8 cellular contexts compared by ENCODE assay signal in genomic region chr15:90419738-90420487, GRCh38. TPM values are rescaled to one million over a fixed set of nuclear protein-coding genes. Genes with fewer than 3 reads are reported as not detected.
A peak's percentile ranks its signal among the peaks of the same experiment; 100 is the strongest.
DNase-seq lines count a peak whose midpoint lies in the region; ATAC-seq and TF ChIP-seq lines count a peak whose summit lies in the region.

No MANE protein-coding gene starts in this region.

- peaks cover 16% of the 10 kb centered on the region for H3K36me3 Mint-ChIP-seq in CD4-positive, CD25-positive, alpha-beta regulatory T cell
- H3K36me3 Mint-ChIP-seq in H9 (ENCODE audit: insufficient read depth in 1 of 3, low read depth in 3 of 3) (peaks cover 3 to 12% (median 9%) of the 10 kb centered on the region in 3 experiments; a peak in 4 of 7 replicates), WTC11 (peaks cover 9% of the 10 kb centered on the region)

- H2BK20ac ChIP-seq in H9 (ENCODE audit: low read depth, low read length, poor library complexity, severe bottlenecking) = no peak overlapping the region

- H4K91ac ChIP-seq in H9 (ENCODE audit: insufficient read length, low read depth, low read length) = no peak overlapping the region

- peaks cover 53% of the 10 kb centered on the region for H3K4me1 ChIP-seq in CD4-positive, CD25-positive, alpha-beta regulatory T cell (ENCODE audit: control insufficient read depth, insufficient read depth, low read length, poor library complexity, severe bottlenecking)
- H3K4me1 ChIP-seq in H9 (ENCODE audit: insufficient read depth, low read length) (peaks cover 11% of the 10 kb centered on the region), skeletal muscle satellite cell (ENCODE audit: control insufficient read depth, insufficient read depth, low read length) (peaks cover 56% of the 10 kb centered on the region)

- H2BK5ac ChIP-seq in H9 (ENCODE audit: insufficient read length, low read length) = no peak overlapping the region

- H3K4ac ChIP-seq in H9 (ENCODE audit: low read depth, low read length) = no peak overlapping the region

- CTCF ChIA-PET in WTC11 (lab: Charles Lee) = no interaction called here

- H3K27ac Mint-ChIP-seq in CD4-positive, CD25-positive, alpha-beta regulatory T cell = peak overlapping the region; percentile 49 to 81 (median 65)
- H3K27ac Mint-ChIP-seq in H9 (peak overlapping the region; percentile 55 to 80 (median 77)), WTC11 (peak overlapping the region; percentile 69)

- no peak overlapping the region for H3K4me2 ChIP-seq in H9 (ENCODE audit: insufficient read depth, insufficient read length, low read length)
- H3K4me2 ChIP-seq in skeletal muscle satellite cell (ENCODE audit: low read length) = peak overlapping the region; percentile 79

- peak overlapping the region; percentile 65 for H3K27ac ChIP-seq in CD4-positive, CD25-positive, alpha-beta regulatory T cell (ENCODE audit: insufficient read depth, low read length, poor library complexity, severe bottlenecking)
- H3K27ac ChIP-seq in H9 (ENCODE audit: insufficient read length, low read depth, low read length) = no peak overlapping the region

- H4K20me1 ChIP-seq in H9 (ENCODE audit: control insufficient read depth, insufficient read depth, insufficient read length) = no peaks in the 10 kb centered on the region

- no peak overlapping the region for H3K14ac ChIP-seq in H9 (ENCODE audit: insufficient read depth, low read length)

- no peaks in the 10 kb centered on the region for H3K27me3 ChIP-seq in CD4-positive, CD25-positive, alpha-beta regulatory T cell (ENCODE audit: control insufficient read depth, insufficient read depth, low read length)
- H3K27me3 ChIP-seq in H9 (ENCODE audit: insufficient read depth, low read length) = no peaks in the 10 kb centered on the region
- H3K27me3 ChIP-seq in skeletal muscle satellite cell (ENCODE audit: control insufficient read depth, insufficient read depth, low read length) = no peaks in the 10 kb centered on the region

- H2BK12ac ChIP-seq in H9 (ENCODE audit: insufficient read length, low read depth, low read length) = no peak overlapping the region

- H3K9me3 Mint-ChIP-seq in CD4-positive, CD25-positive, alpha-beta regulatory T cell = peaks cover 0 to 1% (median 0%) of the 10 kb centered on the region in 7 donors
- H3K9me3 Mint-ChIP-seq in H9 (peaks cover 2 to 6% of the 10 kb centered on the region in 2 experiments; a peak in 3 of 5 replicates), WTC11 (peaks cover 11% of the 10 kb centered on the region)

- no peak overlapping the region for H3K23ac ChIP-seq in H9 (ENCODE audit: insufficient read length, low read depth, low read length)

- no peak overlapping the region for H2BK15ac ChIP-seq in H9 (ENCODE audit: low read depth, low read length)

- no peak overlapping the region for H4K5ac ChIP-seq in H9 (ENCODE audit: insufficient read length, low read depth, low read length)

- H3K9me3 ChIP-seq in CD4-positive, CD25-positive, alpha-beta regulatory T cell (ENCODE audit: control insufficient read depth in 2 of 2, low read length in 2 of 2) = no peaks in the 10 kb centered on the region
- H3K9me3 ChIP-seq in H9 (ENCODE audit: control insufficient read depth, low read depth, low read length) (no peaks in the 10 kb centered on the region), skeletal muscle satellite cell (replicated peaks; ENCODE audit: low read length) (no peaks in the 10 kb centered on the region)

- peaks cover 9% of the 10 kb centered on the region for H3K79me1 ChIP-seq in H9 (ENCODE audit: insufficient read depth, low read depth, low read length, poor library complexity, severe bottlenecking)

- peaks cover 33 to 74% (median 59%) of the 10 kb centered on the region in 4 donors for H3K4me1 Mint-ChIP-seq in CD4-positive, CD25-positive, alpha-beta regulatory T cell
- peaks cover 21 to 25% of the 10 kb centered on the region in 2 experiments for H3K4me1 Mint-ChIP-seq in H9
- peaks cover 43% of the 10 kb centered on the region for H3K4me1 Mint-ChIP-seq in WTC11

- peaks cover 17% of the 10 kb centered on the region; the same call in 1 of the 2 replicates for H3K79me2 ChIP-seq in H9 (ENCODE audit: insufficient read depth, low read length)

- TF ChIP-seq CTCF in H9 (conservative IDR thresholded peaks at IDR 0.05) (no peak), WTC11 (IDR thresholded peaks at IDR 0.05) (no peak), fibroblast of the aortic adventitia (IDR thresholded peaks at IDR 0.05; ENCODE audit: insufficient read depth, low read length) (no peak)

- ATAC-seq in CD4-positive, CD25-positive, alpha-beta regulatory T cell (ENCODE audit: low read depth in 2 of 2) = peak; percentile 42 to 52
- no peak for ATAC-seq in WTC11

- H2AFZ ChIP-seq in H9 (ENCODE audit: low read length) = no peak overlapping the region

- H3K27me3 Mint-ChIP-seq in CD4-positive, CD25-positive, alpha-beta regulatory T cell = no peaks in the 10 kb centered on the region
- H3K27me3 Mint-ChIP-seq in H9 (ENCODE audit: low read depth) (no peaks in the 10 kb centered on the region), WTC11 (ENCODE audit: low read depth) (no peaks in the 10 kb centered on the region)

- H3K4me3 ChIP-seq in CD4-positive, CD25-positive, alpha-beta regulatory T cell (ENCODE audit: low read depth, low read length) = peak overlapping the region; percentile 58
- H3K4me3 ChIP-seq in fibroblast of the aortic adventitia (ENCODE audit: low read depth, low read length) (peak overlapping the region; percentile 48), skeletal muscle satellite cell (ENCODE audit: low read length) (peak overlapping the region; percentile 49)

- no peak overlapping the region for H4K8ac ChIP-seq in H9 (replicated peaks; ENCODE audit: insufficient read length, low read depth, low read length)

- H3K23me2 ChIP-seq in H9 (ENCODE audit: insufficient read length, low read depth, low read length, poor library complexity, severe bottlenecking) = no peaks in the 10 kb centered on the region

- no peak overlapping the region for H3T11ph ChIP-seq in H9 (ENCODE audit: low read length)

- peaks cover 5% of the 10 kb centered on the region for H3K36me3 ChIP-seq in CD4-positive, CD25-positive, alpha-beta regulatory T cell (ENCODE audit: control insufficient read depth, insufficient read depth, low read length)
- H3K36me3 ChIP-seq in skeletal muscle satellite cell (ENCODE audit: insufficient read depth, low read length) = no peaks in the 10 kb centered on the region

- DNase-seq in CD4-positive, CD25-positive, alpha-beta regulatory T cell = peak in 1 of 3 donors; percentile 57
- DNase-seq in H9 = no peak
- no peak for DNase-seq in WTC11 (ENCODE audit: low spot score)
- DNase-seq in fibroblast of the aortic adventitia (ENCODE audit: low read depth) = peak; percentile 88
- DNase-seq in middle frontal gyrus (ENCODE audit: extremely low spot score, low spot score) = no peak
- DNase-seq in activated gamma-delta T cell treated with Interleukin-2 at 50 U/mL for 16 hours = no peak
- DNase-seq in MV-4-11 (lab: John Stamatoyannopoulos, UW) = no peak

- no peak overlapping the region for H3K56ac ChIP-seq in H9 (ENCODE audit: insufficient read length, low read depth, low read length)

- H2BK120ac ChIP-seq in H9 (ENCODE audit: low read depth, low read length, poor library complexity, severe bottlenecking) = no peak overlapping the region

- H2AK5ac ChIP-seq in H9 (ENCODE audit: insufficient read length, low read length) = no peak overlapping the region

- H3K18ac ChIP-seq in H9 (ENCODE audit: insufficient read length, low read depth, low read length) = no peak overlapping the region

- H3K4me3 Mint-ChIP-seq in CD4-positive, CD25-positive, alpha-beta regulatory T cell = peak overlapping the region; percentile 8 to 90 (median 59)
- H3K4me3 Mint-ChIP-seq in H9 = no peak overlapping the region; a peak in 1 of 5 replicates
- no peak overlapping the region for H3K4me3 Mint-ChIP-seq in WTC11

- H3K9ac ChIP-seq in H9 (ENCODE audit: extremely low read depth, insufficient read length, low read length) = no peak overlapping the region
- peak overlapping the region; percentile 70 for H3K9ac ChIP-seq in skeletal muscle satellite cell (ENCODE audit: low read depth, low read length)

- POLR2A ChIA-PET in WTC11 (lab: Charles Lee) = no interaction called here

- WGBS in H9 (ENCODE audit: extremely low coverage, insufficient read length, low lambda C conversion rate) = no CpG with 5 or more reads among the region's 7 CpGs

TF ChIP-seq in WTC11, 78 proteins besides CTCF, POLR2A, EP300 and RAD21 (continues in another document):
- TF ChIP-seq ATF6 (CRISPR knock-in tag; IDR thresholded peaks at IDR 0.05) = no peak

RNA-seq across cellular contexts. Expression of gene IQGAP1, which starts 31.9 kb away (rescaled TPM):
- total RNA-seq in CD4-positive, CD25-positive, alpha-beta regulatory T cell = 198 TPM
- polyA plus RNA-seq in CD4-positive, CD25-positive, alpha-beta regulatory T cell = 100 to 1,000 TPM in 3 of 4 donors, 10 to 100 TPM in 1; 98.2 to 147 (median 123) TPM
- total RNA-seq in H9 (2021) (67.0 and 72.4 TPM in 2 replicates), WTC11 (2021) (83.0 to 106 TPM (median 86.8 TPM) in 3 replicates), fibroblast of the aortic adventitia (ENCODE audit: low replicate concordance) (164 and 289 TPM in 2 replicates)
- 151 and 176 TPM in 2 replicates for total RNA-seq in skeletal muscle satellite cell (2012; rRNA removed)

Comparison
In these comparisons a context has a peak if more than half of its experiments do, and no peak if none do; other contexts are left out.
1. H3K4me3 Mint-ChIP-seq: peak in CD4-positive, CD25-positive, alpha-beta regulatory T cell (4 of 4); none in H9 (0 of 2) and WTC11 (single experiment).
2. Peak in every context shown above with its lines, with median percentiles within 50 percentile points of each other: H3K4me3 ChIP-seq and H3K27ac Mint-ChIP-seq.